In the genomic region with DNA sequence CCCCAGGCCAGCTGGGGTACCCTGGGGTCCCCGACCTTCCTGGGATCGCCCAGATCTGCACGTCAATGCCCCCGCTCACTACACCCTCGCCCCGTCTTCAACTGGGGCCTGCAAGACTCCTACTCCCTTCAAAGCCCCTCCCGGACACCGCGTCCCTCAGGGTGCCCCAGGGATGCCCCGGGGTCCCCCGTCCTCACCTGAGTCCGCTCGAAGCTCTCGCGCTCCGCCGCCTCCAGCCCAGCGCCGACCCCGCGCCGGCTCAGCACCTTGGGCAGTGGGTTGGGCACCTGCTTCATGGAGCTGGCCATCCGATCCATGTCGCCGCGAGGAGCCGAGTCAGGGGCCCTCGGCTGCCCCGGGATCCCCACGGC, we compare ENCODE assay signal across 8 cellular contexts. TPM values are rescaled to one million over a fixed set of nuclear protein-coding genes. Genes with fewer than 3 reads are reported as not detected.
DNase-seq lines count a peak whose midpoint lies in the region; ATAC-seq and TF ChIP-seq lines count a peak whose summit lies in the region.

A gene (minus strand): TSS at position 338 of the 371 bp plus-strand sequence. CDS start 21 bp downstream, at position 317.

- CTCF ChIA-PET in activated naive CD4-positive, alpha-beta T cell treated with anti-CD3 and anti-CD28 coated beads for 36 hours (lab: Charles Lee) = interaction anchor here (1.4 kb wide), 1 partner anchor 23 kb away, joined by 8 read pairs; no protein-coding TSS in a partner anchor

- H3K79me2 ChIP-seq in parathyroid adenoma = no peaks in the 10 kb centered on the region

- H3K4me1 ChIP-seq in foreskin keratinocyte (no peaks in the 10 kb centered on the region), parathyroid adenoma (no peaks in the 10 kb centered on the region)

- H3K4me2 ChIP-seq in parathyroid adenoma (ENCODE audit: low read length) = peak within 1 kb of the TSS; percentile 98

- peak within 1 kb of the TSS; percentile 81 for H3K27ac Mint-ChIP-seq in activated naive CD4-positive, alpha-beta T cell treated with anti-CD3 and anti-CD28 coated beads for 36 hours

- no peak for TF ChIP-seq CTCF in foreskin keratinocyte (conservative IDR thresholded peaks at IDR 0.05)
- TF ChIP-seq CTCF in parathyroid adenoma (IDR thresholded peaks at IDR 0.05) = no peak

- no peaks in the 10 kb centered on the region for H3K9me3 ChIP-seq in SK-N-MC (ENCODE audit: low read depth, low read length)
- H3K9me3 ChIP-seq in parathyroid adenoma (ENCODE audit: control insufficient read depth, low read length) = no peaks in the 10 kb centered on the region

- no peak for DNase-seq in activated naive CD4-positive, alpha-beta T cell treated with anti-CD3 and anti-CD28 coated beads for 36 hours
- DNase-seq in activated naive CD4-positive, alpha-beta T cell treated with Interleukin-2 at 50 U/mL for 16 hours = no peak
- DNase-seq in SK-N-MC (ENCODE audit: low read depth, low spot score) (no peak), foreskin keratinocyte (no peak), NCI-H1930 (lab: John Stamatoyannopoulos, UW) (no peak), HCEC 1CT (no peak), DMS153 treated with DMSO at 0.1 percent for 48 hours (lab: John Stamatoyannopoulos, UW; ENCODE audit: unreplicated experiment) (no peak)

- H3K9me3 Mint-ChIP-seq in activated naive CD4-positive, alpha-beta T cell treated with anti-CD3 and anti-CD28 coated beads for 36 hours = no peaks in the 10 kb centered on the region

- H3K27me3 ChIP-seq in foreskin keratinocyte = peaks cover 3% of the 10 kb centered on the region
- H3K27me3 ChIP-seq in parathyroid adenoma (ENCODE audit: control insufficient read depth, insufficient read depth, low read length) = no peaks in the 10 kb centered on the region

- intact Hi-C loops in activated naive CD4-positive, alpha-beta T cell treated with anti-CD3 and anti-CD28 coated beads for 36 hours (cut with micrococcal nuclease) = loop anchor here (2.0 to 10.0 kb wide), 7 partner anchors 38 to 664 kb away; a partner anchor contains a TSS

- H3K4me3 ChIP-seq in SK-N-MC (peak within 1 kb of the TSS; percentile 94), parathyroid adenoma (ENCODE audit: low read depth, low read length) (peak within 1 kb of the TSS; percentile 84)

- H3K36me3 ChIP-seq in SK-N-MC (ENCODE audit: insufficient read depth, low read length) = no peaks in the 10 kb centered on the region
- H3K36me3 ChIP-seq in parathyroid adenoma (ENCODE audit: control insufficient read depth, insufficient read depth, low read length) = no peaks in the 10 kb centered on the region

- peaks cover 14% of the 10 kb centered on the region for H3K4me1 Mint-ChIP-seq in activated naive CD4-positive, alpha-beta T cell treated with anti-CD3 and anti-CD28 coated beads for 36 hours (ENCODE audit: low read depth)

- H3K4me3 Mint-ChIP-seq in activated naive CD4-positive, alpha-beta T cell treated with anti-CD3 and anti-CD28 coated beads for 36 hours = peak within 1 kb of the TSS; percentile 92

- peak within 1 kb of the TSS; percentile 78 for H3K9ac ChIP-seq in SK-N-MC (ENCODE audit: insufficient read length)
- peak within 1 kb of the TSS; percentile 50 for H3K9ac ChIP-seq in parathyroid adenoma

- peaks cover 10% of the 10 kb centered on the region for H3K27me3 Mint-ChIP-seq in activated naive CD4-positive, alpha-beta T cell treated with anti-CD3 and anti-CD28 coated beads for 36 hours (ENCODE audit: low read depth)

- peak within 1 kb of the TSS; percentile 100 for H2AFZ ChIP-seq in parathyroid adenoma

- no peak for ATAC-seq in foreskin keratinocyte

- H3K36me3 Mint-ChIP-seq in activated naive CD4-positive, alpha-beta T cell treated with anti-CD3 and anti-CD28 coated beads for 36 hours (ENCODE audit: low read depth) = no peaks in the 10 kb centered on the region

- H3K27ac ChIP-seq in SK-N-MC (no peak within 1 kb of the TSS), foreskin keratinocyte (peak within 1 kb of the TSS; percentile 42), parathyroid adenoma (peak within 1 kb of the TSS; percentile 77)

RNA-seq across cellular contexts. Expression of the gene that starts here (rescaled TPM):
- total RNA-seq in activated naive CD4-positive, alpha-beta T cell treated with anti-CD3 and anti-CD28 coated beads for 36 hours = 1 to 10 TPM; 2.1 to 2.3 TPM
- total RNA-seq in foreskin keratinocyte = 15.8 and 16.0 TPM in 2 replicates
- polyA plus RNA-seq in foreskin keratinocyte = 4.4 and 5.1 TPM in 2 replicates
